In the genomic region with DNA sequence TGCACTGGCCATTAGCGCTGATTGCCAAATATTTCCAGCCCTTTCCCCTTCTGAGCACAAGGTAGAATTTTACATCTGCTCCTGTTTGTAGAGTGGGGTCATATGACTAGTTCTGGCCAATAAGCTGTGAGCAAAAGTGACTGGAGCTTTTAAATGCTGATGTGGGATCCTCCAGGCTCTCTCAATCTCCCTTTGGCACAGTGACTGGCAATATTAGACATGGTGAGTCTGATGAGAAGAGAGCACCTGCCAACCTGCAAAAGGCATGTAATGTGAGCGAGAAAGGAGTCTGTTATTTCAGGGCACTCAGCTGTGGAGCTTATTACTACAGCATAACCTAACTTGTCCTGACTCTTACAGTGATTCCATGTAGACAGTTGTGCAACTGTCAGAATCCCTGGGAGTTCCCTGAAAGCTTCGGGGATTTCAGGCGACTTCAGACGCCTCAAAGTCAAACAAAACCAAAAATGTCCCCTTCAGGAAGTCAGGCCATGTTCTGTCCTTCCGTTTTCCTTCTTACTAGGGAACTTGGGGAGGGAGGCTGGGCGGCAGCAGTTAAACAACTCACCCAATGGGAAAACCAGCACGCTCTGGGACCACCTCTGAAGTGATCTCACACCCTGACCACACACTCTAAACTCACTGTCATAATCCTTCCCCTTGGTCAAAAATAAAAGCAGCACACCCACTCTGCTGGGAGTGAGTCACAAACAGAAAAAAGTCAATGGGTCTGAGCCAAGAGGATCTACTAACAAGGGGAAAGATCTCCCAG, we compare ENCODE assay signal across 1 cellular context.
TF ChIP-seq lines count a peak whose summit lies in the region.

No MANE protein-coding gene starts in this region.

TF ChIP-seq in K562, 482 proteins besides CTCF, POLR2A, EP300 and RAD21 (continued from another document and continues in another):
- TF ChIP-seq MNT (conservative IDR thresholded peaks at IDR 0.05) (peak in 1 of 2 experiments; percentile 34; a peak in 1 of 4 replicates), ZNF584 (CRISPR knock-in tag; IDR thresholded peaks at IDR 0.05; ENCODE audit: low read depth) (peak; percentile 66; the same call in 1 of the 2 replicates), YY1 (IDR thresholded peaks at IDR 0.05; ENCODE audit: borderline replicate concordance in 1 of 3, control insufficient read depth in 1 of 3, extremely low read depth in 1 of 3, insufficient read depth in 3 of 3, insufficient read length in 1 of 3, insufficient replicate concordance in 2 of 3, low read depth in 1 of 3, low read length in 2 of 3) (peak in 2 of 3 experiments; percentile 28 to 66), NFYB (IDR thresholded peaks at IDR 0.05; ENCODE audit: extremely low read depth, insufficient read length) (no peak), ESRRB (CRISPR knock-in tag; IDR thresholded peaks at IDR 0.05; ENCODE audit: borderline replicate concordance) (no peak), ZBTB5 (IDR thresholded peaks at IDR 0.05) (peak; percentile 86), ZNF449 (CRISPR knock-in tag; IDR thresholded peaks at IDR 0.05) (0 out of 2 replicates have a peak, but pooled peaks have one; percentile 55), CTBP1 (IDR thresholded peaks at IDR 0.05; ENCODE audit: borderline replicate concordance) (peak; percentile 72), RCOR1 (IDR thresholded peaks at IDR 0.05; ENCODE audit: borderline replicate concordance in 1 of 2, low read depth in 2 of 2, low read length in 2 of 2) (peak in 1 of 2 experiments; percentile 76; a peak in 2 of 4 replicates), C11orf30 (IDR thresholded peaks at IDR 0.05; ENCODE audit: low read depth) (no peak; the same call in 1 of the 2 replicates), SMAD3 (CRISPR knock-in tag; conservative IDR thresholded peaks at IDR 0.05) (peak; percentile 42; the same call in 1 of the 2 replicates), PHB (CRISPR knock-in tag; IDR thresholded peaks at IDR 0.05) (no peak), BACH1 (tag; IDR thresholded peaks at IDR 0.05) (peak; percentile 87; the same call in 1 of the 2 replicates), NONO (IDR thresholded peaks at IDR 0.05; ENCODE audit: low read depth in 2 of 2, low read length in 1 of 2) (no peak), ZNF75A (CRISPR knock-in tag; IDR thresholded peaks at IDR 0.05) (no peak), ELF4 (CRISPR knock-in tag; IDR thresholded peaks at IDR 0.05) (peak; percentile 43; the same call in 1 of the 2 replicates), ZNF707 (CRISPR knock-in tag; conservative IDR thresholded peaks at IDR 0.05) (no peak), FOXP1 (CRISPR knock-in tag; IDR thresholded peaks at IDR 0.05) (no peak), USF2 (CRISPR knock-in tag; IDR thresholded peaks at IDR 0.05) (peak; percentile 78), VEZF1 (CRISPR knock-in tag; IDR thresholded peaks at IDR 0.05) (peak; percentile 73), MYC (IDR thresholded peaks at IDR 0.05; ENCODE audit: low read depth, low read length) (peak; percentile 19; the same call in 1 of the 2 replicates), MYC (CRISPR knock-in tag; IDR thresholded peaks at IDR 0.05; ENCODE audit: borderline replicate concordance, low read depth) (no peak), TCF3 (CRISPR knock-in tag; IDR thresholded peaks at IDR 0.05) (no peak), SOX6 (IDR thresholded peaks at IDR 0.05) (peak; percentile 36; the same call in 1 of the 2 replicates), ARNT (IDR thresholded peaks at IDR 0.05) (0 out of 4 replicates have a peak, but pooled peaks of 1 of the 2 experiments have one; percentile 61), GTF2B (IDR thresholded peaks at IDR 0.05; ENCODE audit: extremely low read depth, insufficient read length) (no peak), SIX5 (IDR thresholded peaks at IDR 0.05; ENCODE audit: borderline replicate concordance in 1 of 2, insufficient read depth in 1 of 2, low read depth in 1 of 2, low read length in 2 of 2) (no peak), SMAD4 (CRISPR knock-in tag; conservative IDR thresholded peaks at IDR 0.05) (peak; percentile 43), ZNF143 (CRISPR knock-in tag; IDR thresholded peaks at IDR 0.05) (no peak), KDM2B (CRISPR knock-in tag; IDR thresholded peaks at IDR 0.05) (no peak), HMBOX1 (IDR thresholded peaks at IDR 0.05) (peak; percentile 73), PHF21A (IDR thresholded peaks at IDR 0.05; ENCODE audit: borderline replicate concordance, low read depth) (no peak), CEBPG (CRISPR knock-in tag; IDR thresholded peaks at IDR 0.05) (peak; percentile 44; the same call in 1 of the 2 replicates), CEBPG (tag; conservative IDR thresholded peaks at IDR 0.05 in 1 of 2, IDR thresholded peaks at IDR 0.05 in 1 of 2) (peak; percentile 55 to 64; a peak in 2 of 4 replicates), CBX1 (IDR thresholded peaks at IDR 0.05; ENCODE audit: low read depth) (peak; percentile 77; the same call in 1 of the 2 replicates)
- TF ChIP-seq, protein P1, sequence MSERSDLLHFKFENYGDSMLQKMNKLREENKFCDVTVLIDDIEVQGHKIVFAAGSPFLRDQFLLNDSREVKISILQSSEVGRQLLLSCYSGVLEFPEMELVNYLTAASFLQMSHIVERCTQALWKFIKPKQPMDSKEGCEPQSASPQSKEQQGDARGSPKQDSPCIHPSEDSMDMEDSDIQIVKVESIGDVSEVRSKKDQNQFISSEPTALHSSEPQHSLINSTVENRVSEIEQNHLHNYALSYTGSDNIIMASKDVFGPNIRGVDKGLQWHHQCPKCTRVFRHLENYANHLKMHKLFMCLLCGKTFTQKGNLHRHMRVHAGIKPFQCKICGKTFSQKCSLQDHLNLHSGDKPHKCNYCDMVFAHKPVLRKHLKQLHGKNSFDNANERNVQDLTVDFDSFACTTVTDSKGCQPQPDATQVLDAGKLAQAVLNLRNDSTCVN (CRISPR knock-in tag; IDR thresholded peaks at IDR 0.05), result 0 out of 2 replicates have a peak, but pooled peaks have one; percentile 56
- TF ChIP-seq, protein P2, sequence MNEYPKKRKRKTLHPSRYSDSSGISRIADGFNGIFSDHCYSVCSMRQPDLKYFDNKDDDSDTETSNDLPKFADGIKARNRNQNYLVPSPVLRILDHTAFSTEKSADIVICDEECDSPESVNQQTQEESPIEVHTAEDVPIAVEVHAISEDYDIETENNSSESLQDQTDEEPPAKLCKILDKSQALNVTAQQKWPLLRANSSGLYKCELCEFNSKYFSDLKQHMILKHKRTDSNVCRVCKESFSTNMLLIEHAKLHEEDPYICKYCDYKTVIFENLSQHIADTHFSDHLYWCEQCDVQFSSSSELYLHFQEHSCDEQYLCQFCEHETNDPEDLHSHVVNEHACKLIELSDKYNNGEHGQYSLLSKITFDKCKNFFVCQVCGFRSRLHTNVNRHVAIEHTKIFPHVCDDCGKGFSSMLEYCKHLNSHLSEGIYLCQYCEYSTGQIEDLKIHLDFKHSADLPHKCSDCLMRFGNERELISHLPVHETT (CRISPR knock-in tag; conservative IDR thresholded peaks at IDR 0.05 in 1 of 2, IDR thresholded peaks at IDR 0.05 in 1 of 2), result peak in 1 of 2 experiments; percentile 73; a peak in 1 of 4 replicates
- TF ChIP-seq, protein P3, sequence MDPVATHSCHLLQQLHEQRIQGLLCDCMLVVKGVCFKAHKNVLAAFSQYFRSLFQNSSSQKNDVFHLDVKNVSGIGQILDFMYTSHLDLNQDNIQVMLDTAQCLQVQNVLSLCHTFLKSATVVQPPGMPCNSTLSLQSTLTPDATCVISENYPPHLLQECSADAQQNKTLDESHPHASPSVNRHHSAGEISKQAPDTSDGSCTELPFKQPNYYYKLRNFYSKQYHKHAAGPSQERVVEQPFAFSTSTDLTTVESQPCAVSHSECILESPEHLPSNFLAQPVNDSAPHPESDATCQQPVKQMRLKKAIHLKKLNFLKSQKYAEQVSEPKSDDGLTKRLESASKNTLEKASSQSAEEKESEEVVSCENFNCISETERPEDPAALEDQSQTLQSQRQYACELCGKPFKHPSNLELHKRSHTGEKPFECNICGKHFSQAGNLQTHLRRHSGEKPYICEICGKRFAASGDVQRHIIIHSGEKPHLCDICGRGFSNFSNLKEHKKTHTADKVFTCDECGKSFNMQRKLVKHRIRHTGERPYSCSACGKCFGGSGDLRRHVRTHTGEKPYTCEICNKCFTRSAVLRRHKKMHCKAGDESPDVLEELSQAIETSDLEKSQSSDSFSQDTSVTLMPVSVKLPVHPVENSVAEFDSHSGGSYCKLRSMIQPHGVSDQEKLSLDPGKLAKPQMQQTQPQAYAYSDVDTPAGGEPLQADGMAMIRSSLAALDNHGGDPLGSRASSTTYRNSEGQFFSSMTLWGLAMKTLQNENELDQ (CRISPR knock-in tag; IDR thresholded peaks at IDR 0.05; ENCODE audit: borderline replicate concordance), result no peak
- TF ChIP-seq, protein P4, sequence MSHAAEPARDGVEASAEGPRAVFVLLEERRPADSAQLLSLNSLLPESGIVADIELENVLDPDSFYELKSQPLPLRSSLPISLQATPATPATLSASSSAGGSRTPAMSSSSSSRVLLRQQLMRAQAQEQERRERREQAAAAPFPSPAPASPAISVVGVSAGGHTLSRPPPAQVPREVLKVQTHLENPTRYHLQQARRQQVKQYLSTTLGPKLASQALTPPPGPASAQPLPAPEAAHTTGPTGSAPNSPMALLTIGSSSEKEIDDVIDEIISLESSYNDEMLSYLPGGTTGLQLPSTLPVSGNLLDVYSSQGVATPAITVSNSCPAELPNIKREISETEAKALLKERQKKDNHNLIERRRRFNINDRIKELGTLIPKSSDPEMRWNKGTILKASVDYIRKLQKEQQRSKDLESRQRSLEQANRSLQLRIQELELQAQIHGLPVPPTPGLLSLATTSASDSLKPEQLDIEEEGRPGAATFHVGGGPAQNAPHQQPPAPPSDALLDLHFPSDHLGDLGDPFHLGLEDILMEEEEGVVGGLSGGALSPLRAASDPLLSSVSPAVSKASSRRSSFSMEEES (CRISPR knock-in tag; IDR thresholded peaks at IDR 0.05), result 0 out of 2 replicates have a peak, but pooled peaks have one; percentile 13
